In the genomic region with DNA sequence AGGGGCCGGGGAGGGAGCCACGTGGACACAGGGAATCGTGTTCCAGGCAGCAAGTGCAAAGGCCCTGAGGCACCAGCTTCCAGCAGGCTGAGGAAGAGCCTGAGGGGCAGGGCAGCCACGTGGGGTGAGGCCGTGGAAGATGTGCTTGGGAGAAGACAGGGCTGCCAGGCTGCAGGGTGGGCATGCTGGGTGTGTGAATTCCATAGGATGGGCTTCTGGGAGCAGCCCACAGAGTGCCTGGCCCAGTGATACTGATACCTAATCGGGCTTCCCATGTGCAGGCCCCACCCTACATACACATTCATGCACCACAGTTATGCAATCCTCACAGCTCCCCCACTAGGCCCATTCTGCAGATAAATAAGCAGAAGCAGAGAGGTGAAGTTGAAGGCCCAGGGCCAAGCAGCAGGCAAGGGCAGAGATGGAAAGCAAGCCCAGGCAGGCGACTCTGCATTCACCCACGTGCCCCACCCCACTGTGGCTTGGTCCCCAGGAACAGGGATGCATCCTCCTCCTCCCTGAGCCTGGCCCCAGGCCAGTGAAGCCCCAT, we compare ENCODE assay signal across 8 cellular contexts.
A peak's percentile ranks its signal among the peaks of the same experiment; 100 is the strongest.
DNase-seq lines count a peak whose midpoint lies in the region; ATAC-seq, FAIRE-seq and TF ChIP-seq lines count a peak whose summit lies in the region.
"Not testable (repeated sequence)": the region's sequence is repeated elsewhere in the genome, so short reads cannot be mapped to it uniquely, and the experiment has no call there.

No MANE protein-coding gene starts in this region.

- not testable (repeated sequence) for TF ChIP-seq RAD21 in HCT116 (IDR thresholded peaks at IDR 0.05; ENCODE audit: low read depth)

- not testable (repeated sequence) for H3K27ac Mint-ChIP-seq in CD14-positive monocyte; activated CD8-positive, alpha-beta T cell treated with anti-CD3 and anti-CD28 coated beads for 36 hours; natural killer cell; type B pancreatic cell

- H3K27me3 Mint-ChIP-seq in CD14-positive monocyte (ENCODE audit: low read depth in 3 of 3); activated CD8-positive, alpha-beta T cell treated with anti-CD3 and anti-CD28 coated beads for 36 hours; natural killer cell (ENCODE audit: low read depth in 2 of 2); type B pancreatic cell: not testable (repeated sequence)

- H3K36me3 Mint-ChIP-seq in CD14-positive monocyte; activated CD8-positive, alpha-beta T cell treated with anti-CD3 and anti-CD28 coated beads for 36 hours (ENCODE audit: low read depth); natural killer cell; type B pancreatic cell: not testable (repeated sequence)

- TF ChIP-seq POLR2A in HCT116 (IDR thresholded peaks at IDR 0.05; ENCODE audit: borderline replicate concordance, extremely low read depth, insufficient read depth, insufficient read length) = not testable (repeated sequence)

- H3K4me2 ChIP-seq in HCT116 (ENCODE audit: low read length) = not testable (repeated sequence)

- not testable (repeated sequence) for H4K20me1 ChIP-seq in HCT116 (ENCODE audit: insufficient read depth)

- not testable (repeated sequence) for H3K9ac ChIP-seq in HCT116 (ENCODE audit: low read length)

- not testable (repeated sequence) for BruUV-seq in HCT116 (replicated peaks; lab: Mats Ljungman, UMichigan); Panc1 (replicated peaks; lab: Mats Ljungman, UMichigan)

- RAD21 ChIA-PET in HCT116 (lab: Charles Lee; ENCODE audit: low non-redundant PET in 1 of 2, low total read pairs in 2 of 2, uncharacterized antibody in 2 of 2, unreplicated experiment in 2 of 2) = not testable (repeated sequence)

- H2AFZ ChIP-seq in HCT116 (ENCODE audit: low read depth, low read length, poor library complexity, severe bottlenecking) = not testable (repeated sequence)

- H3K9me2 ChIP-seq in HCT116 (ENCODE audit: insufficient read depth) = not testable (repeated sequence)

- in situ Hi-C loops in Panc1 (cut with HindIII; ENCODE audit: low pct_unique_long_range_greater_than_20kb, low sequenced_read_pairs) = not testable (repeated sequence)

- not testable (repeated sequence) for H3K27me3 ChIP-seq in HCT116 (ENCODE audit: insufficient read depth, low read length); Panc1 (ENCODE audit: control insufficient read depth, insufficient read depth, low read length); bronchial epithelial cell (ENCODE audit: control insufficient read depth, insufficient read depth, low read length)

- not testable (repeated sequence) for FAIRE-seq in bronchial epithelial cell (lab: Jason Lieb, UNC)

- H3K36me3 ChIP-seq in HCT116 (ENCODE audit: control insufficient read depth in 1 of 2, insufficient read depth in 2 of 2, low read length in 2 of 2); Panc1 (ENCODE audit: control insufficient read depth, insufficient read depth, low read length); bronchial epithelial cell (ENCODE audit: control insufficient read depth, insufficient read depth, low read length): not testable (repeated sequence)

- TF ChIP-seq CTCF in CD14-positive monocyte (IDR thresholded peaks at IDR 0.05); HCT116 (IDR thresholded peaks at IDR 0.05 in 2 of 3, conservative IDR thresholded peaks at IDR 0.05 in 1 of 3; ENCODE audit: borderline replicate concordance in 1 of 3, insufficient read depth in 1 of 3, low read depth in 2 of 3, low read length in 2 of 3); Panc1 (IDR thresholded peaks at IDR 0.05); activated CD8-positive, alpha-beta T cell treated with anti-CD3 and anti-CD28 coated beads for 36 hours (IDR thresholded peaks at IDR 0.05); bronchial epithelial cell (IDR thresholded peaks at IDR 0.05; ENCODE audit: insufficient read depth, low read length, severe bottlenecking); natural killer cell (IDR thresholded peaks at IDR 0.05); type B pancreatic cell (conservative IDR thresholded peaks at IDR 0.05): not testable (repeated sequence)

- not testable (repeated sequence) for H3K27ac ChIP-seq in HCT116 (ENCODE audit: low read depth, low read length); Panc1 (ENCODE audit: low read length)

- DNase-seq in CD14-positive monocyte (ENCODE audit: low spot score) = peak; percentile 34
- not testable (repeated sequence) for DNase-seq in HCT116 (ENCODE audit: low read depth, low spot score); Panc1 (ENCODE audit: low read depth, low spot score); natural killer cell
- DNase-seq in NAMALWA (ENCODE audit: low spot score) = peak; percentile 27
- DNase-seq in activated CD8-positive, alpha-beta T cell treated with anti-CD3 and anti-CD28 coated beads for 36 hours = peak; percentile 3
- DNase-seq in bronchial epithelial cell (ENCODE audit: low read depth) = peak; percentile 3
- peak; percentile 45 for DNase-seq in type B pancreatic cell (ENCODE audit: extremely low spot score, unreplicated experiment)

- H3K9me3 ChIP-seq in HCT116 (ENCODE audit: control insufficient read depth in 1 of 2, insufficient read depth in 1 of 2, low read depth in 1 of 2, low read length in 2 of 2); Panc1 (ENCODE audit: control insufficient read depth, insufficient read depth, low read depth, low read length): not testable (repeated sequence)

- intact Hi-C loops in CD14-positive monocyte (cut with micrococcal nuclease); HCT116 (cut with micrococcal nuclease); Panc1 (cut with micrococcal nuclease; ENCODE audit: unreplicated experiment); activated CD8-positive, alpha-beta T cell treated with anti-CD3 and anti-CD28 coated beads for 36 hours (cut with micrococcal nuclease); natural killer cell (cut with micrococcal nuclease): not testable (repeated sequence)

- CTCF ChIA-PET in HCT116 (lab: Charles Lee); Panc1 (lab: Charles Lee); activated CD8-positive, alpha-beta T cell treated with anti-CD3 and anti-CD28 coated beads for 36 hours (lab: Charles Lee): not testable (repeated sequence)

- not testable (repeated sequence) for H3K4me1 ChIP-seq in HCT116 (ENCODE audit: control insufficient read depth in 1 of 2, insufficient read depth in 2 of 2, low read length in 2 of 2); Panc1 (ENCODE audit: control insufficient read depth, insufficient read depth, low read length)

- H3K4me3 Mint-ChIP-seq in CD14-positive monocyte; activated CD8-positive, alpha-beta T cell treated with anti-CD3 and anti-CD28 coated beads for 36 hours; natural killer cell; type B pancreatic cell: not testable (repeated sequence)

- POLR2A ChIA-PET in HCT116 (lab: Charles Lee); Panc1 (lab: Charles Lee); activated CD8-positive, alpha-beta T cell treated with anti-CD3 and anti-CD28 coated beads for 36 hours (lab: Charles Lee): not testable (repeated sequence)

- peaks cover 30 to 63% (median 43%) of the 10 kb centered on the region in 7 donors for H3K9me3 Mint-ChIP-seq in CD14-positive monocyte
- peaks cover 28% of the 10 kb centered on the region for H3K9me3 Mint-ChIP-seq in activated CD8-positive, alpha-beta T cell treated with anti-CD3 and anti-CD28 coated beads for 36 hours
- H3K9me3 Mint-ChIP-seq in natural killer cell = peaks cover 24 to 29% of the 10 kb centered on the region in 2 donors
- H3K9me3 Mint-ChIP-seq in type B pancreatic cell = peaks cover 19% of the 10 kb centered on the region

- H3K79me2 ChIP-seq in HCT116 (ENCODE audit: insufficient read depth, low read length) = not testable (repeated sequence)

- not testable (repeated sequence) for H3K4me3 ChIP-seq in HCT116 (replicated peaks in 1 of 2; ENCODE audit: low read depth in 1 of 2, low read length in 2 of 2); Panc1 (ENCODE audit: low read depth in 2 of 2, low read length in 2 of 2); bronchial epithelial cell (ENCODE audit: low read depth, low read length)

- peak; percentile 50 for ATAC-seq in HCT116
- ATAC-seq in Panc1 = peak; percentile 60
- peak; percentile 17 for ATAC-seq in activated CD8-positive, alpha-beta T cell treated with anti-CD3 and anti-CD28 coated beads for 36 hours
- peak; percentile 12 to 18 (median 15) for ATAC-seq in natural killer cell

- not testable (repeated sequence) for H3K4me1 Mint-ChIP-seq in CD14-positive monocyte; activated CD8-positive, alpha-beta T cell treated with anti-CD3 and anti-CD28 coated beads for 36 hours (ENCODE audit: low read depth); type B pancreatic cell (ENCODE audit: unreplicated experiment)
- peaks cover 0 to 13% of the 10 kb centered on the region in 2 donors for H3K4me1 Mint-ChIP-seq in natural killer cell
